24 cellular contexts compared by ENCODE assay signal in the genomic region with DNA sequence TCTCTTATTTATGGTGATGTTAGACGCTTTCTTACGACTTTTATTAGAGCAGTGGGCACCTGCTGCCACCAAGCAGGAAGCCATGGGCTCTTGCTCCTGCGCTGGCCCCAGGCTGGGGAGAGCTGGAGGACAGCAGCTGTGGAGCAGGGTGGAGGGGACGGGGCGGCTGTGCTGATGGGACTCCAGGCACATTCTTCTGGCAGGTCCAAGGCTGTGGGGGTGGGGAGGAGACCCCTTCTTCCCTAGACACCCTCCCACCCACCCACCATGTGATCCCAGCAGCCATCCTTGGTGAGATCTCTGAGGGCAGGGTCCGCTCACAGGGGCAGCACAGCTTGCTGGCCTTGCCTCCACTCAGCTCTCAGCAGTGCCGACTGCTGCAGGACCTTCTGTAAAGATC.
"Had no signal": no experiment of that assay in that cellular context is flagged by ENCODE, and none has a peak within 500 bp of the region (broad histone marks: within the 10 kb centered on the region; RNA-seq: fewer than 3 reads in every experiment).

No MANE protein-coding gene starts in this region.

- DNase-seq: colonic mucosa; cortex of kidney; dermis blood vessel endothelial cell; dorsolateral prefrontal cortex; effector CD4-positive, alpha-beta T cell; effector CD8-positive, alpha-beta T cell; effector memory CD4-positive, alpha-beta T cell; effector memory CD8-positive, alpha-beta T cell; endodermal cell; erythroblast; esophagus squamous epithelium; foreskin fibroblast; foreskin keratinocyte; foreskin melanocyte; gastrocnemius medialis; glutamatergic neuron; head of caudate nucleus; heart left ventricle; heart right ventricle had no signal

- ATAC-seq: effector memory CD8-positive, alpha-beta T cell; esophagus mucosa; foreskin keratinocyte; gastrocnemius medialis; heart left ventricle; heart right ventricle had no signal

- H3K27me3 Mint-ChIP-seq: dendritic cell treated with granulocyte-macrophage colony-stimulating factor and Interleukin-4, amounts not matched to agents 40 ng/mL and 50 ng/mL, for 4 days had no signal

- H3K9me3 ChIP-seq: colonic mucosa, esophagus squamous epithelium, gastrocnemius medialis had no signal

- H3K4me3 Mint-ChIP-seq: dendritic cell treated with granulocyte-macrophage colony-stimulating factor and Interleukin-4, amounts not matched to agents 40 ng/mL and 50 ng/mL, for 4 days; effector memory CD8-positive, alpha-beta T cell; endodermal cell had no signal

- H3K4me1 ChIP-seq: colonic mucosa, esophagus squamous epithelium, foreskin keratinocyte, gastrocnemius medialis, gastroesophageal sphincter, heart left ventricle, heart right ventricle had no signal

- H3K9me3 Mint-ChIP-seq: dendritic cell treated with granulocyte-macrophage colony-stimulating factor and Interleukin-4, amounts not matched to agents 40 ng/mL and 50 ng/mL, for 4 days; effector memory CD8-positive, alpha-beta T cell; endodermal cell had no signal

- H3K4me3 ChIP-seq: colonic mucosa, coronary artery, dorsolateral prefrontal cortex, esophagus squamous epithelium, gastrocnemius medialis, gastroesophageal sphincter, heart left ventricle, heart right ventricle had no signal

- H3K27ac ChIP-seq: colonic mucosa, coronary artery, dorsolateral prefrontal cortex, epithelial cell of prostate, esophagus squamous epithelium, foreskin keratinocyte, gastrocnemius medialis, gastroesophageal sphincter, heart left ventricle, heart right ventricle had no signal

- H3K27ac Mint-ChIP-seq: dendritic cell treated with granulocyte-macrophage colony-stimulating factor and Interleukin-4, amounts not matched to agents 40 ng/mL and 50 ng/mL, for 4 days; effector memory CD8-positive, alpha-beta T cell; endodermal cell had no signal

- H3K27me3 ChIP-seq: colonic mucosa, esophagus squamous epithelium, foreskin keratinocyte, gastrocnemius medialis had no signal

- H3K36me3 ChIP-seq: colonic mucosa, esophagus squamous epithelium, gastrocnemius medialis, gastroesophageal sphincter, heart left ventricle, heart right ventricle had no signal
